In genomic region chr22:47963660-47964059, GRCh38 we compare ENCODE assay signal across 22 cellular contexts.
"Had no signal": no experiment of that assay in that cellular context is flagged by ENCODE, and none has a peak within 500 bp of the region (broad histone marks: within the 10 kb centered on the region; RNA-seq: fewer than 3 reads in every experiment).

No MANE protein-coding gene starts in this region.

- H3K27me3 ChIP-seq: colonic mucosa, dorsolateral prefrontal cortex, esophagus squamous epithelium, foreskin keratinocyte, gastrocnemius medialis had no signal

- H3K27ac ChIP-seq: colonic mucosa, coronary artery, dorsolateral prefrontal cortex, epithelial cell of prostate, esophagus squamous epithelium, foreskin keratinocyte, gastrocnemius medialis, gastroesophageal sphincter, heart left ventricle, heart right ventricle had no signal

- DNase-seq: colonic mucosa; cortex of kidney; dermis blood vessel endothelial cell; dorsolateral prefrontal cortex; effector CD4-positive, alpha-beta T cell; effector memory CD4-positive, alpha-beta T cell; effector memory CD8-positive, alpha-beta T cell; endodermal cell; erythroblast; esophagus squamous epithelium; foreskin fibroblast; foreskin keratinocyte; foreskin melanocyte; gastrocnemius medialis; glutamatergic neuron; heart left ventricle; heart right ventricle had no signal

- H3K9me3 ChIP-seq: colonic mucosa, esophagus squamous epithelium, gastrocnemius medialis had no signal

- H3K4me3 Mint-ChIP-seq: dendritic cell treated with granulocyte-macrophage colony-stimulating factor and Interleukin-4, amounts not matched to agents 40 ng/mL and 50 ng/mL, for 4 days; effector memory CD8-positive, alpha-beta T cell; endodermal cell had no signal

- ATAC-seq: effector memory CD8-positive, alpha-beta T cell; esophagus mucosa; foreskin keratinocyte; gastrocnemius medialis; gastroesophageal sphincter; heart left ventricle; heart right ventricle had no signal

- H3K27ac Mint-ChIP-seq: dendritic cell treated with granulocyte-macrophage colony-stimulating factor and Interleukin-4, amounts not matched to agents 40 ng/mL and 50 ng/mL, for 4 days; effector memory CD8-positive, alpha-beta T cell; endodermal cell had no signal

- H3K36me3 ChIP-seq: colonic mucosa, esophagus squamous epithelium, gastrocnemius medialis, gastroesophageal sphincter, heart left ventricle, heart right ventricle had no signal

- H3K9me3 Mint-ChIP-seq: effector memory CD8-positive, alpha-beta T cell had no signal

- H3K4me3 ChIP-seq: colonic mucosa, coronary artery, dorsolateral prefrontal cortex, esophagus squamous epithelium, gastrocnemius medialis, gastroesophageal sphincter, heart left ventricle, heart right ventricle had no signal

- H3K4me1 ChIP-seq: colonic mucosa, esophagus squamous epithelium, foreskin keratinocyte, gastrocnemius medialis, gastroesophageal sphincter, heart left ventricle, heart right ventricle had no signal

- H3K4me1 Mint-ChIP-seq: endodermal cell had no signal

- H3K27me3 Mint-ChIP-seq: dendritic cell treated with granulocyte-macrophage colony-stimulating factor and Interleukin-4, amounts not matched to agents 40 ng/mL and 50 ng/mL, for 4 days had no signal
